ENCODE assay signal across 18 cellular contexts in genomic region chr1:154614887-154615286, GRCh38. TPM values are rescaled to one million over a fixed set of nuclear protein-coding genes. Genes with fewer than 3 reads are reported as not detected.
DNase-seq lines count a peak whose midpoint lies in the region; ATAC-seq, FAIRE-seq and TF ChIP-seq lines count a peak whose summit lies in the region.
"Had no signal": no experiment of that assay in that cellular context is flagged by ENCODE, and none has a peak within 500 bp of the region (broad histone marks: within the 10 kb centered on the region; RNA-seq: fewer than 3 reads in every experiment).

No MANE protein-coding gene starts in this region.

- peak overlapping the region in 1 of 2 experiments; percentile 29; a peak in 1 of 4 replicates for H3K9ac ChIP-seq in K562 (ENCODE audit: insufficient read depth in 1 of 2, low read depth in 2 of 2, low read length in 2 of 2)
- H3K9ac ChIP-seq: KMS-11 had no signal

- TF ChIP-seq EP300 in K562 (IDR thresholded peaks at IDR 0.05; ENCODE audit: low read length), result no peak

- peak overlapping the region; percentile 90 for H3K27ac Mint-ChIP-seq in activated T-cell treated with anti-CD3 and anti-CD28 coated beads, Interleukin-2, amount 50 U/mL, for 72 hours
- H3K27ac Mint-ChIP-seq in type B pancreatic cell, result no peak overlapping the region
- H3K27ac Mint-ChIP-seq: stimulated activated memory B cell treated with anti-CD40 and anti-IgM and Interleukin-4, amounts not matched to agents 10 μg/mL and 1 μg/mL and 100 μg/mL, for 72 hours had no signal

- no peak for TF ChIP-seq POLR2A in K562 (conservative IDR thresholded peaks at IDR 0.05)

- H3K4me3 Mint-ChIP-seq in activated T-cell treated with anti-CD3 and anti-CD28 coated beads, Interleukin-2, amount 50 U/mL, for 72 hours, result peak overlapping the region in 1 of 2 donors; percentile 51
- H3K4me3 Mint-ChIP-seq in activated T-cell treated with anti-CD3 and anti-CD28 coated beads, Interleukin-2, amount 50 U/mL, for 4 hours, result no peak overlapping the region
- no peak overlapping the region for H3K4me3 Mint-ChIP-seq in type B pancreatic cell
- H3K4me3 Mint-ChIP-seq: stimulated activated memory B cell treated with anti-CD40 and anti-IgM and Interleukin-4, amounts not matched to agents 10 μg/mL and 1 μg/mL and 100 μg/mL, for 72 hours had no signal

- no peak overlapping the region for H2AFZ ChIP-seq in K562 (ENCODE audit: low read depth, low read length)

- H3K4me1 Mint-ChIP-seq in activated T-cell treated with anti-CD3 and anti-CD28 coated beads, Interleukin-2, amount 50 U/mL, for 72 hours (ENCODE audit: low read depth), result peaks cover 71% of the 10 kb centered on the region
- peaks cover 43% of the 10 kb centered on the region for H3K4me1 Mint-ChIP-seq in activated T-cell treated with anti-CD3 and anti-CD28 coated beads, Interleukin-2, amount 50 U/mL, for 4 hours (ENCODE audit: low read depth)
- H3K4me1 Mint-ChIP-seq in type B pancreatic cell (ENCODE audit: unreplicated experiment), result peaks cover 14% of the 10 kb centered on the region

- H3K27ac ChIP-seq in Panc1 (ENCODE audit: low read length) (no peak overlapping the region), K562 (ENCODE audit: extremely low read depth, low read depth, low read length) (no peak overlapping the region), substantia nigra (ENCODE audit: low read depth, low read length, poor library complexity, severe bottlenecking) (no peak overlapping the region)
- H3K27ac ChIP-seq: gastrocnemius medialis, KMS-11, lower lobe of right lung, sigmoid colon had no signal

- peaks cover 28% of the 10 kb centered on the region; the same call in 1 of the 2 replicates for H4K20me1 ChIP-seq in K562 (replicated peaks; ENCODE audit: control insufficient read depth, insufficient read depth, low read length)

- TF ChIP-seq RAD21 in K562 (CRISPR knock-in tag; conservative IDR thresholded peaks at IDR 0.05 in 1 of 2, IDR thresholded peaks at IDR 0.05 in 1 of 2), result peak in 1 of 2 experiments; percentile 30; a peak in 1 of 4 replicates

- TF ChIP-seq CTCF in Panc1 (IDR thresholded peaks at IDR 0.05), result peak; percentile 41
- TF ChIP-seq CTCF in K562 (IDR thresholded peaks at IDR 0.05 in 2 of 3, conservative IDR thresholded peaks at IDR 0.05 in 1 of 3; ENCODE audit: insufficient read depth in 2 of 3, low read depth in 1 of 3, low read length in 3 of 3), result peak in 2 of 3 experiments; percentile 20 to 39; a peak in 4 of 6 replicates
- TF ChIP-seq CTCF in type B pancreatic cell (conservative IDR thresholded peaks at IDR 0.05), result no peak

- H3K4me3 ChIP-seq in Panc1 (ENCODE audit: low read depth in 2 of 2, low read length in 2 of 2) (no peak overlapping the region), K562 (no peak overlapping the region)
- H3K4me3 ChIP-seq: gastrocnemius medialis, lower lobe of right lung, sigmoid colon had no signal

- in situ Hi-C loops in Panc1 (cut with HindIII; ENCODE audit: low pct_unique_long_range_greater_than_20kb, low sequenced_read_pairs) (no loop called here), K562 (cut with MboI) (no loop called here)

- no peak for DNase-seq in activated T-cell treated with anti-CD3 and anti-CD28 coated beads, Interleukin-2, amount 50 U/mL, for 72 hours
- no peak for DNase-seq in activated T-cell treated with anti-CD3 and anti-CD28 coated beads, Interleukin-2, amount 50 U/mL, for 4 hours
- DNase-seq in Panc1 (ENCODE audit: low read depth, low spot score) (no peak), K562 (ENCODE audit: extremely low read depth in 1 of 4, low spot score in 3 of 4) (no peak), substantia nigra (lab: John Stamatoyannopoulos, UW) (no peak), type B pancreatic cell (ENCODE audit: extremely low spot score, unreplicated experiment) (no peak)
- no peak for DNase-seq in stimulated activated naive CD8-positive, alpha-beta T cell treated with anti-CD3 and anti-CD28 coated beads, Interleukin-15, Interleukin-2, amounts not matched to agents 100 U/mL and 50 U/mL, for 24 hours
- DNase-seq: activated T-cell treated with anti-CD3 and anti-CD28 coated beads, Interleukin-2, amount 50 U/mL, for 48 hours; DMS153; gastrocnemius medialis; lower lobe of right lung; NCI-H1417 treated with DMSO at 0.1 percent for 48 hours; NCI-H345; sigmoid colon had no signal

- intact Hi-C loops in Panc1 (cut with micrococcal nuclease; ENCODE audit: unreplicated experiment) (no loop called here), K562 (cut with micrococcal nuclease) (no loop called here)

- no peak overlapping the region for H3K4me2 ChIP-seq in K562 (ENCODE audit: insufficient read depth, low read length)
- H3K4me2 ChIP-seq: KMS-11 had no signal

- no peaks in the 10 kb centered on the region for H3K27me3 Mint-ChIP-seq in activated T-cell treated with anti-CD3 and anti-CD28 coated beads, Interleukin-2, amount 50 U/mL, for 72 hours (ENCODE audit: low read depth)
- no peaks in the 10 kb centered on the region for H3K27me3 Mint-ChIP-seq in activated T-cell treated with anti-CD3 and anti-CD28 coated beads, Interleukin-2, amount 50 U/mL, for 4 hours (ENCODE audit: low read depth)
- no peaks in the 10 kb centered on the region for H3K27me3 Mint-ChIP-seq in type B pancreatic cell
- H3K27me3 Mint-ChIP-seq: stimulated activated memory B cell treated with anti-CD40 and anti-IgM and Interleukin-4, amounts not matched to agents 10 μg/mL and 1 μg/mL and 100 μg/mL, for 72 hours had no signal

- H3K4me1 ChIP-seq in Panc1 (ENCODE audit: control insufficient read depth, insufficient read depth, low read length) (peaks cover 17% of the 10 kb centered on the region), K562 (replicated peaks in 1 of 2; ENCODE audit: control insufficient read depth in 2 of 2, insufficient read depth in 2 of 2, low read length in 2 of 2) (peaks cover 5 to 35% of the 10 kb centered on the region in 2 experiments)
- H3K4me1 ChIP-seq: lower lobe of right lung had no signal

- H3K36me3 Mint-ChIP-seq in activated T-cell treated with anti-CD3 and anti-CD28 coated beads, Interleukin-2, amount 50 U/mL, for 72 hours (ENCODE audit: insufficient read depth in 2 of 2), result peaks cover 3 to 4% of the 10 kb centered on the region in 2 donors
- no peaks in the 10 kb centered on the region for H3K36me3 Mint-ChIP-seq in activated T-cell treated with anti-CD3 and anti-CD28 coated beads, Interleukin-2, amount 50 U/mL, for 4 hours (ENCODE audit: insufficient read depth)
- no peaks in the 10 kb centered on the region for H3K36me3 Mint-ChIP-seq in type B pancreatic cell

- FAIRE-seq in K562 (lab: Jason Lieb, UNC), result no peak
- FAIRE-seq: bronchial epithelial cell had no signal

- WGBS in K562 (ENCODE audit: insufficient coverage, low coverage, missing lambda C conversion rate), result 72% methylated on average over 6 of the region's 6 CpGs

- H3K9me1 ChIP-seq in K562 (ENCODE audit: control insufficient read depth, insufficient read depth, low read length), result peaks cover 9% of the 10 kb centered on the region

- POLR2A ChIA-PET in Panc1 (lab: Charles Lee) (no interaction called here), K562 (lab: Yijun Ruan, JAX) (interaction anchor here (0.6 kb wide), 1 partner anchor 1181 kb away, joined by 3 read pairs; no protein-coding TSS in a partner anchor)

- BruUV-seq in Panc1 (replicated peaks; lab: Mats Ljungman, UMichigan) (no TSS peak), K562 (replicated peaks; lab: Mats Ljungman, UMichigan) (no TSS peak)

- no peaks in the 10 kb centered on the region for H3K27me3 ChIP-seq in Panc1 (ENCODE audit: control insufficient read depth, insufficient read depth, low read length)
- no peaks in the 10 kb centered on the region for H3K27me3 ChIP-seq in K562 (ENCODE audit: control insufficient read depth in 2 of 2, insufficient read depth in 2 of 2, low read length in 2 of 2)
- H3K27me3 ChIP-seq: gastrocnemius medialis, sigmoid colon had no signal

- H3K36me3 ChIP-seq in Panc1 (ENCODE audit: control insufficient read depth, insufficient read depth, low read length) (no peaks in the 10 kb centered on the region), K562 (ENCODE audit: control insufficient read depth, insufficient read depth, low read length) (peaks cover 12% of the 10 kb centered on the region; the same call in 2 of the 3 replicates)
- H3K36me3 ChIP-seq: gastrocnemius medialis, lower lobe of right lung, sigmoid colon had no signal

- CTCF ChIA-PET in Panc1 (lab: Charles Lee) (no interaction called here), K562 (lab: Yijun Ruan, JAX; ENCODE audit: low intra/inter-chr PET ratio) (no interaction called here)

- peaks cover 66% of the 10 kb centered on the region for H3K79me2 ChIP-seq in K562 (ENCODE audit: control insufficient read depth, insufficient read depth, low read length)

- H3K9me3 Mint-ChIP-seq in activated T-cell treated with anti-CD3 and anti-CD28 coated beads, Interleukin-2, amount 50 U/mL, for 72 hours, result no peaks in the 10 kb centered on the region
- no peaks in the 10 kb centered on the region for H3K9me3 Mint-ChIP-seq in activated T-cell treated with anti-CD3 and anti-CD28 coated beads, Interleukin-2, amount 50 U/mL, for 4 hours
- H3K9me3 Mint-ChIP-seq in type B pancreatic cell, result no peaks in the 10 kb centered on the region
- H3K9me3 Mint-ChIP-seq: stimulated activated memory B cell treated with anti-CD40 and anti-IgM and Interleukin-4, amounts not matched to agents 10 μg/mL and 1 μg/mL and 100 μg/mL, for 72 hours had no signal

- no peak for ATAC-seq in activated T-cell treated with anti-CD3 and anti-CD28 coated beads, Interleukin-2, amount 50 U/mL, for 72 hours (replicated peaks in 1 of 2)
- no peak for ATAC-seq in activated T-cell treated with anti-CD3 and anti-CD28 coated beads, Interleukin-2, amount 50 U/mL, for 4 hours
- ATAC-seq in Panc1, result no peak
- peak; percentile 60 for ATAC-seq in K562
- peak; percentile 16 for ATAC-seq in stimulated activated naive CD8-positive, alpha-beta T cell treated with anti-CD3 and anti-CD28 coated beads, Interleukin-15, Interleukin-2, amounts not matched to agents 100 U/mL and 50 U/mL, for 24 hours
- ATAC-seq in GM21723 (IDR thresholded peaks at IDR 0.05; ENCODE audit: unreplicated experiment), result no peak
- ATAC-seq: gastrocnemius medialis; lower lobe of right lung; stimulated activated memory B cell treated with anti-CD40 and anti-IgM and Interleukin-4, amounts not matched to agents 10 μg/mL and 1 μg/mL and 100 μg/mL, for 72 hours had no signal

- H3K9me3 ChIP-seq in Panc1 (ENCODE audit: control insufficient read depth, insufficient read depth, low read depth, low read length) (no peaks in the 10 kb centered on the region), K562 (replicated peaks; ENCODE audit: control insufficient read depth, insufficient read depth, low read depth, low read length) (no peaks in the 10 kb centered on the region)
- H3K9me3 ChIP-seq: gastrocnemius medialis, lower lobe of right lung, sigmoid colon had no signal

RNA-seq across cellular contexts. Expression of gene ADAR, which starts 6.9 kb away (rescaled TPM):
- 100 to 1,000 TPM; 257 to 305 TPM for total RNA-seq in activated T-cell treated with anti-CD3 and anti-CD28 coated beads, Interleukin-2, amount 50 U/mL, for 72 hours
- 100 to 1,000 TPM; 218 to 245 (median 245) TPM for total RNA-seq in activated T-cell treated with anti-CD3 and anti-CD28 coated beads, Interleukin-2, amount 50 U/mL, for 4 hours
- total RNA-seq in Panc1 (2021; ENCODE audit: unreplicated experiment), result 136 TPM
- 88.1 TPM for polyA plus RNA-seq in Panc1 (2012; ENCODE audit: insufficient read length)
- total RNA-seq in K562 (2011; cell fraction: chromatin; rRNA removed; ENCODE audit: low replicate concordance), result 167 and 223 TPM in 2 replicates
- 128 and 132 TPM in 2 replicates for total RNA-seq in K562 (2011; cell fraction: nucleolus; rRNA removed)
- 127 and 128 TPM in 2 replicates for total RNA-seq in K562 (2011; cell fraction: nucleoplasm; rRNA removed)
- total RNA-seq in K562 (2014; rRNA removed), result 48.0 and 53.6 TPM in 2 replicates
- total RNA-seq in K562 (2014; rRNA removed; fragmentation: Illumina TruSeq; extraction: Trizol), result 60.2 and 63.6 TPM in 2 replicates
- total RNA-seq in K562 (2015; rRNA removed; fragmentation: Illumina TruSeq; extraction: Trizol), result 66.2 and 68.0 TPM in 2 replicates
- total RNA-seq in K562 (2021), result 94.2 and 96.9 TPM in 2 replicates
- polyA plus RNA-seq in K562 (2011; rRNA removed), result 117 and 123 TPM in 2 replicates
- 62.0 and 83.9 TPM in 2 replicates for polyA plus RNA-seq in K562 (2011; cell fraction: cytosol; rRNA removed)
- 176 and 229 TPM in 2 replicates for polyA plus RNA-seq in K562 (2011; cell fraction: nucleus; rRNA removed)
- polyA plus RNA-seq in K562 (2012), result 45.6 and 52.9 TPM in 2 replicates
- polyA plus RNA-seq in K562 (2014; fragmentation: Illumina TruSeq; extraction: Trizol), result 67.0 and 75.9 TPM in 2 replicates
- 10 to 100 TPM; 30.1 to 41.2 TPM for polyA plus RNA-seq in K562 (2014; fragmentation: Nextera tagmentation; extraction: Ambion mirVana)
- 46.3 and 51.3 TPM in 2 replicates for polyA plus RNA-seq in K562 (2014; rRNA removed)
- 157 and 202 TPM in 2 replicates for polyA minus RNA-seq in K562 (2011; rRNA and poly(A)+ RNA removed)
- polyA minus RNA-seq in K562 (2011; cell fraction: cytosol; rRNA and poly(A)+ RNA removed), result 61.0 and 68.0 TPM in 2 replicates
- polyA minus RNA-seq in K562 (2011; cell fraction: nucleus; rRNA and poly(A)+ RNA removed), result 58.7 and 108 TPM in 2 replicates
- total RNA-seq in type B pancreatic cell (ENCODE audit: low replicate concordance), result 180 and 184 TPM in 2 replicates

RNA-seq across cellular contexts. Expression of gene CHRNB2, which starts 47.3 kb away (rescaled TPM):
- under 1 TPM in 1 of 2 donors, not detected in 1; 0.05 TPM for total RNA-seq in activated T-cell treated with anti-CD3 and anti-CD28 coated beads, Interleukin-2, amount 50 U/mL, for 72 hours
- total RNA-seq in activated T-cell treated with anti-CD3 and anti-CD28 coated beads, Interleukin-2, amount 50 U/mL, for 4 hours, result under 1 TPM in 1 of 3 donors, not detected in 2; 0.14 TPM
- 0.21 TPM for total RNA-seq in Panc1 (2021; ENCODE audit: unreplicated experiment)
- 0.56 TPM for polyA plus RNA-seq in Panc1 (2012; ENCODE audit: insufficient read length)
- not detected in 2 replicates for total RNA-seq in K562 (2011; cell fraction: chromatin; rRNA removed; ENCODE audit: low replicate concordance)
- total RNA-seq in K562 (2011; cell fraction: nucleolus; rRNA removed), result not detected in 2 replicates
- not detected in 2 replicates for total RNA-seq in K562 (2011; cell fraction: nucleoplasm; rRNA removed)
- total RNA-seq in K562 (2014; rRNA removed), result not detected in 2 replicates
- not detected in 2 replicates for total RNA-seq in K562 (2014; rRNA removed; fragmentation: Illumina TruSeq; extraction: Trizol)
- not detected in 2 replicates for total RNA-seq in K562 (2015; rRNA removed; fragmentation: Illumina TruSeq; extraction: Trizol)
- not detected in 2 replicates for total RNA-seq in K562 (2021)
- not detected in 2 replicates for polyA plus RNA-seq in K562 (2011; rRNA removed)
- polyA plus RNA-seq in K562 (2011; cell fraction: cytosol; rRNA removed), result not detected in 2 replicates
- not detected in 2 replicates for polyA plus RNA-seq in K562 (2011; cell fraction: nucleus; rRNA removed)
- 0.03 and 0.07 TPM in 2 replicates for polyA plus RNA-seq in K562 (2012)
- polyA plus RNA-seq in K562 (2014; fragmentation: Illumina TruSeq; extraction: Trizol), result not detected in 2 replicates
- under 1 TPM in 1 of 2 experiments, not detected in 1; 0.01 TPM for polyA plus RNA-seq in K562 (2014; fragmentation: Nextera tagmentation; extraction: Ambion mirVana)
- polyA plus RNA-seq in K562 (2014; rRNA removed), result not detected in 2 replicates
- polyA minus RNA-seq in K562 (2011; rRNA and poly(A)+ RNA removed), result not detected in 2 replicates
- not detected in 2 replicates for polyA minus RNA-seq in K562 (2011; cell fraction: cytosol; rRNA and poly(A)+ RNA removed)
- 0.11 TPM in 1 of 2 replicates, not detected in the other for polyA minus RNA-seq in K562 (2011; cell fraction: nucleus; rRNA and poly(A)+ RNA removed)
- total RNA-seq in type B pancreatic cell (ENCODE audit: low replicate concordance), result 4.2 and 4.6 TPM in 2 replicates
- total RNA-seq: bronchial epithelial cell, gastrocnemius medialis, lower lobe of right lung had no signal

RNA-seq across cellular contexts. Expression of gene UBE2Q1, which starts 56.4 kb away (rescaled TPM):
- total RNA-seq in activated T-cell treated with anti-CD3 and anti-CD28 coated beads, Interleukin-2, amount 50 U/mL, for 72 hours, result 100 to 1,000 TPM in 1 of 2 donors, 10 to 100 TPM in 1; 99.6 to 102 TPM
- total RNA-seq in activated T-cell treated with anti-CD3 and anti-CD28 coated beads, Interleukin-2, amount 50 U/mL, for 4 hours, result 100 to 1,000 TPM in 2 of 3 donors, 10 to 100 TPM in 1; 99.0 to 106 (median 103) TPM
- 96.0 TPM for total RNA-seq in Panc1 (2021; ENCODE audit: unreplicated experiment)
- polyA plus RNA-seq in Panc1 (2012; ENCODE audit: insufficient read length), result 153 TPM
- total RNA-seq in K562 (2011; cell fraction: chromatin; rRNA removed; ENCODE audit: low replicate concordance), result 32.4 and 54.0 TPM in 2 replicates
- 26.2 and 28.7 TPM in 2 replicates for total RNA-seq in K562 (2011; cell fraction: nucleolus; rRNA removed)
- 24.3 and 36.3 TPM in 2 replicates for total RNA-seq in K562 (2011; cell fraction: nucleoplasm; rRNA removed)
- total RNA-seq in K562 (2014; rRNA removed), result 21.6 and 25.2 TPM in 2 replicates
- 28.5 and 32.1 TPM in 2 replicates for total RNA-seq in K562 (2014; rRNA removed; fragmentation: Illumina TruSeq; extraction: Trizol)
- 31.6 and 33.2 TPM in 2 replicates for total RNA-seq in K562 (2015; rRNA removed; fragmentation: Illumina TruSeq; extraction: Trizol)
- total RNA-seq in K562 (2021), result 58.8 and 62.4 TPM in 2 replicates
- polyA plus RNA-seq in K562 (2011; rRNA removed), result 14.2 and 17.7 TPM in 2 replicates
- polyA plus RNA-seq in K562 (2011; cell fraction: cytosol; rRNA removed), result 5.4 and 7.9 TPM in 2 replicates
- 33.8 and 37.6 TPM in 2 replicates for polyA plus RNA-seq in K562 (2011; cell fraction: nucleus; rRNA removed)
- polyA plus RNA-seq in K562 (2012), result 43.5 and 51.3 TPM in 2 replicates
- polyA plus RNA-seq in K562 (2014; fragmentation: Illumina TruSeq; extraction: Trizol), result 39.0 and 48.3 TPM in 2 replicates
- polyA plus RNA-seq in K562 (2014; fragmentation: Nextera tagmentation; extraction: Ambion mirVana), result 10 to 100 TPM in 1 of 2 experiments, 1 to 10 TPM in 1; 8.0 to 10.6 TPM
- 17.9 and 27.6 TPM in 2 replicates for polyA plus RNA-seq in K562 (2014; rRNA removed)
- 8.3 and 8.9 TPM in 2 replicates for polyA minus RNA-seq in K562 (2011; rRNA and poly(A)+ RNA removed)
- 12.8 and 15.7 TPM in 2 replicates for polyA minus RNA-seq in K562 (2011; cell fraction: cytosol; rRNA and poly(A)+ RNA removed)
- 12.1 and 22.4 TPM in 2 replicates for polyA minus RNA-seq in K562 (2011; cell fraction: nucleus; rRNA and poly(A)+ RNA removed)
- total RNA-seq in type B pancreatic cell (ENCODE audit: low replicate concordance), result 69.1 and 73.9 TPM in 2 replicates

Comparison
In these comparisons a context has a peak if more than half of its experiments do, and no peak if none do; other contexts are left out.
1. ATAC-seq: peak in K562 (single experiment) and stimulated activated naive CD8-positive, alpha-beta T cell treated with anti-CD3 and anti-CD28 coated beads, Interleukin-15, Interleukin-2, amounts not matched to agents 100 U/mL and 50 U/mL, for 24 hours (single experiment); none in activated T-cell treated with anti-CD3 and anti-CD28 coated beads, Interleukin-2, amount 50 U/mL, for 72 hours (0 of 2), activated T-cell treated with anti-CD3 and anti-CD28 coated beads, Interleukin-2, amount 50 U/mL, for 4 hours (0 of 2), Panc1 (single experiment) and GM21723 (single experiment).